In the genomic region with DNA sequence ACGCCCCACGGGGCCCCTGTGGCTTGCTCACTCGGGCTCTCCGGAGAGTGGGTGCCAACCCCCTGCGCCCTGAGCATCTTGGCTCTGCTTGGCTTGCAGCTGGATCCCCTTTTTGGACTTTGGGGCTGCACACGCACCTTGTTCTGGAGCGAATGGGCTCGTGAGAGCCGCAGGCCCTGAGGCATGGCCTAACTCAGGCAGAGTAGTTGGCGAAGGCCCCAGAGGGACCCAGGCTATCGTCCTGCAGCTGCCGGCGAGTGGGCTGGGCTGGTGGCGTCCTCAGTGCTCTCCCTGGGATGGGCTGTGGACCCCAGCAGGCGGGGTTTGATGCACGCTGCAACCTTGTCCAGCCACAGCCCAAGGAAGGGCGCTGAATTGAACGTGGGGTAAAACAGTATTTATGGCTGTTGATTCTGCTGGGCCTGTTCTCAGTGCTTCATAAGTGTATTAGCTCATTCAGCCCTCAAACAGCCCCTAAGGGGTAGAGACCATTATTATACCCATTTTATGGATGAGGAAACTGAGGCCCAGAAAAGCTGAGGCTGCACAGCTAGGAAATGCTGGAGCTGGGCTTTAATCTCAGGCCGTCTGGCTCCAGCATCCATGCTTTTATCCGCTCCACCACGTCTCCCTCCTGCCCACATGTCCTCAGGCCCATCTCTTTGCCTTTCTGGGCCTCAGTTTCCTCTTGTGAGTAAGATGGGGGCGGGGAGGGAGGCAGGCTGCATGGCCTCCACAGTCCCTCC, we compare ENCODE assay signal across 24 cellular contexts.
"Had no signal": no experiment of that assay in that cellular context is flagged by ENCODE, and none has a peak within 500 bp of the region (broad histone marks: within the 10 kb centered on the region; RNA-seq: fewer than 3 reads in every experiment).

No MANE protein-coding gene starts in this region.

- H3K9me3 ChIP-seq: ascending aorta, body of pancreas had no signal

- H3K27me3 Mint-ChIP-seq: activated naive CD4-positive, alpha-beta T cell treated with anti-CD3 and anti-CD28 coated beads, Interleukin-2, amount 50 U/mL, for 24 hours; activated T-cell treated with anti-CD3 and anti-CD28 coated beads, Interleukin-2, amount 50 U/mL, for 24 hours had no signal

- H3K27ac Mint-ChIP-seq: activated CD8-positive, alpha-beta memory T cell treated with anti-CD3 and anti-CD28 coated beads, Interleukin-2, amount 10 ng/mL, durations not matched to agents 7 days and 5 days; activated naive CD4-positive, alpha-beta T cell treated with anti-CD3 and anti-CD28 coated beads, Interleukin-2, amount 50 U/mL, for 24 hours; activated T-cell treated with anti-CD3 and anti-CD28 coated beads, Interleukin-2, amount 50 U/mL, for 24 hours; activated T-helper 1 cell treated with anti-CD3 and anti-CD28 coated beads, Interleukin-12 subunit alpha, Interleukin-12 subunit beta, Interleukin-2, Interleukin-4 antibody, amounts not matched to agents 30 ng/mL and 10 ng/mL and 1 ng/mL, durations not matched to agents 14 hours and 24 hours and 36 hours; T-helper 1 cell treated with Interleukin-12 subunit alpha and Interleukin-12 subunit beta and Interleukin-4 antibody, amounts not matched to agents 30 μg/mL and 1 μg/mL, for 36 hours had no signal

- H3K9me3 Mint-ChIP-seq: activated naive CD4-positive, alpha-beta T cell treated with anti-CD3 and anti-CD28 coated beads, Interleukin-2, amount 50 U/mL, for 24 hours; activated T-cell treated with anti-CD3 and anti-CD28 coated beads, Interleukin-2, amount 50 U/mL, for 24 hours; activated T-helper 1 cell treated with anti-CD3 and anti-CD28 coated beads, Interleukin-12 subunit alpha, Interleukin-12 subunit beta, Interleukin-2, Interleukin-4 antibody, amounts not matched to agents 30 ng/mL and 10 ng/mL and 1 ng/mL, durations not matched to agents 14 hours and 24 hours and 36 hours; T-helper 1 cell treated with Interleukin-12 subunit alpha and Interleukin-12 subunit beta and Interleukin-4 antibody, amounts not matched to agents 30 μg/mL and 1 μg/mL, for 36 hours; WTC11 had no signal

- H3K36me3 ChIP-seq: ascending aorta, cardiac muscle cell had no signal

- FAIRE-seq: RCC 7860 had no signal

- H3K27me3 ChIP-seq: ascending aorta, body of pancreas, cardiac muscle cell had no signal

- H3K4me3 Mint-ChIP-seq: activated CD8-positive, alpha-beta memory T cell treated with anti-CD3 and anti-CD28 coated beads, Interleukin-2, amount 10 ng/mL, durations not matched to agents 7 days and 5 days; activated naive CD4-positive, alpha-beta T cell treated with anti-CD3 and anti-CD28 coated beads, Interleukin-2, amount 50 U/mL, for 24 hours; activated T-cell treated with anti-CD3 and anti-CD28 coated beads, Interleukin-2, amount 50 U/mL, for 24 hours; activated T-helper 1 cell treated with anti-CD3 and anti-CD28 coated beads, Interleukin-12 subunit alpha, Interleukin-12 subunit beta, Interleukin-2, Interleukin-4 antibody, amounts not matched to agents 30 ng/mL and 10 ng/mL and 1 ng/mL, durations not matched to agents 14 hours and 24 hours and 36 hours; T-helper 1 cell treated with Interleukin-12 subunit alpha and Interleukin-12 subunit beta and Interleukin-4 antibody, amounts not matched to agents 30 μg/mL and 1 μg/mL, for 36 hours; WTC11 had no signal

- H3K36me3 Mint-ChIP-seq: activated CD8-positive, alpha-beta memory T cell treated with anti-CD3 and anti-CD28 coated beads, Interleukin-2, amount 10 ng/mL, durations not matched to agents 7 days and 5 days; activated naive CD4-positive, alpha-beta T cell treated with anti-CD3 and anti-CD28 coated beads, Interleukin-2, amount 50 U/mL, for 24 hours; WTC11 had no signal

- H3K27ac ChIP-seq: ascending aorta, body of pancreas, cardiac muscle cell had no signal

- H3K4me3 ChIP-seq: ascending aorta, body of pancreas, cardiac muscle cell had no signal

- ATAC-seq: activated CD8-positive, alpha-beta memory T cell treated with anti-CD3 and anti-CD28 coated beads, Interleukin-2, amount 10 ng/mL, durations not matched to agents 7 days and 5 days; body of pancreas; PC-3; WTC11 had no signal

- H3K4me1 Mint-ChIP-seq: activated CD8-positive, alpha-beta memory T cell treated with anti-CD3 and anti-CD28 coated beads, Interleukin-2, amount 10 ng/mL, durations not matched to agents 7 days and 5 days; activated naive CD4-positive, alpha-beta T cell treated with anti-CD3 and anti-CD28 coated beads, Interleukin-2, amount 50 U/mL, for 24 hours had no signal

- DNase-seq: activated CD4-positive, alpha-beta T cell treated with anti-CD3 and anti-CD28 coated beads for 48 hours; activated CD4-positive, alpha-beta T cell treated with anti-CD3 and anti-CD28 coated beads, Interleukin-2, amount 50 U/mL, for 48 hours; activated CD4-positive, CD25-positive, alpha-beta regulatory T cell treated with anti-CD3 and anti-CD28 coated beads, Interleukin-2, amount 50 U/mL, for 72 hours; activated CD8-positive, alpha-beta memory T cell treated with anti-CD3 and anti-CD28 coated beads, Interleukin-2, amount 10 ng/mL, durations not matched to agents 7 days and 5 days; activated effector memory CD4-positive, alpha-beta T cell treated with Interleukin-2 at 50 U/mL for 16 hours; activated naive CD4-positive, alpha-beta T cell; activated T-cell treated with anti-CD3 and anti-CD28 coated beads, Interleukin-2, amount 50 U/mL, for 24 hours; amniotic stem cell; body of pancreas; Kasumi-1; KBM-7; NCI-H1436 treated with DMSO at 0.1 percent for 48 hours; NCI-H187; NCI-H510A treated with DMSO at 0.1 percent for 48 hours; NK-92 treated with Interleukin-12 subunit alpha and Interleukin-12 subunit beta, amount 100 ng/mL, for 24 hours; PC-3; SHP77 had no signal
